ENCODE assay signal across 1 cellular context in the genomic region with DNA sequence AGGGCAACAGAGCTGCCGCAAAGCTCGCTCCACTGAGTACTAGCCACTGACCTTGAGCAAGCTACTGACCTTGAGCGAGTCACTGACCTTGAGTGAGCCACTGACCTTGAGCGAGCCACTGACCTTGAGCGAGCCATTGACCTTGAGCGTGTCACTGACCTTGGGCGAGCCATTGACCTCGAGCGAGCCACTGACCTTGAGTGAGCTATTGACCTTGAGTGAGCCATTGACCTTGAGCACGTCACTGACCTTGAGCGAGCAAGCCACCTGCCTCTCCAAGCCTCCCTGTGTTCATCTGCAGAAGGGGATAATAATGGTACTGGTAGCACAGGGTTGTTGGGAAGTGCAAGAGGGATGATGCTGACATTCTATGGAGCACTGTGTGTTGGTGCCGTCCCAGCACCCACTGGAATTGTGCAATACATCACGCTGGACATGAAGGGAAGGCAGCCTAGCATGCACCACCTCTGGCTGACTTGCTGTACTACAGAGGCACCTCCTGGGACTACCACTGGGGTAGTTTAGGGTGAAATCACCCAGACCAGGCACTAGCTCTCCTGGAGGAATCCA.
A peak's percentile ranks its signal among the peaks of the same experiment; 100 is the strongest.
TF ChIP-seq lines count a peak whose summit lies in the region.

No MANE protein-coding gene starts in this region.

TF ChIP-seq in HepG2, 621 proteins besides CTCF, POLR2A, EP300 and RAD21 (continued from another document and continues in another):
- TF ChIP-seq, protein P1, sequence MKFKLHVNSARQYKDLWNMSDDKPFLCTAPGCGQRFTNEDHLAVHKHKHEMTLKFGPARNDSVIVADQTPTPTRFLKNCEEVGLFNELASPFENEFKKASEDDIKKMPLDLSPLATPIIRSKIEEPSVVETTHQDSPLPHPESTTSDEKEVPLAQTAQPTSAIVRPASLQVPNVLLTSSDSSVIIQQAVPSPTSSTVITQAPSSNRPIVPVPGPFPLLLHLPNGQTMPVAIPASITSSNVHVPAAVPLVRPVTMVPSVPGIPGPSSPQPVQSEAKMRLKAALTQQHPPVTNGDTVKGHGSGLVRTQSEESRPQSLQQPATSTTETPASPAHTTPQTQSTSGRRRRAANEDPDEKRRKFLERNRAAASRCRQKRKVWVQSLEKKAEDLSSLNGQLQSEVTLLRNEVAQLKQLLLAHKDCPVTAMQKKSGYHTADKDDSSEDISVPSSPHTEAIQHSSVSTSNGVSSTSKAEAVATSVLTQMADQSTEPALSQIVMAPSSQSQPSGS (CRISPR knock-in tag; IDR thresholded peaks at IDR 0.05), result no peak
- TF ChIP-seq ZNF333 (CRISPR knock-in tag; IDR thresholded peaks at IDR 0.05; ENCODE audit: borderline replicate concordance), result no peak
- no peak for TF ChIP-seq U2AF1 (optimal IDR thresholded peaks at IDR 0.05; ENCODE audit: low read depth, low read length)
- TF ChIP-seq HNF4A (CRISPR knock-in tag; IDR thresholded peaks at IDR 0.05), result peak; percentile 45
- TF ChIP-seq ZFY (CRISPR knock-in tag; IDR thresholded peaks at IDR 0.05), result no peak
- TF ChIP-seq, protein P2, sequence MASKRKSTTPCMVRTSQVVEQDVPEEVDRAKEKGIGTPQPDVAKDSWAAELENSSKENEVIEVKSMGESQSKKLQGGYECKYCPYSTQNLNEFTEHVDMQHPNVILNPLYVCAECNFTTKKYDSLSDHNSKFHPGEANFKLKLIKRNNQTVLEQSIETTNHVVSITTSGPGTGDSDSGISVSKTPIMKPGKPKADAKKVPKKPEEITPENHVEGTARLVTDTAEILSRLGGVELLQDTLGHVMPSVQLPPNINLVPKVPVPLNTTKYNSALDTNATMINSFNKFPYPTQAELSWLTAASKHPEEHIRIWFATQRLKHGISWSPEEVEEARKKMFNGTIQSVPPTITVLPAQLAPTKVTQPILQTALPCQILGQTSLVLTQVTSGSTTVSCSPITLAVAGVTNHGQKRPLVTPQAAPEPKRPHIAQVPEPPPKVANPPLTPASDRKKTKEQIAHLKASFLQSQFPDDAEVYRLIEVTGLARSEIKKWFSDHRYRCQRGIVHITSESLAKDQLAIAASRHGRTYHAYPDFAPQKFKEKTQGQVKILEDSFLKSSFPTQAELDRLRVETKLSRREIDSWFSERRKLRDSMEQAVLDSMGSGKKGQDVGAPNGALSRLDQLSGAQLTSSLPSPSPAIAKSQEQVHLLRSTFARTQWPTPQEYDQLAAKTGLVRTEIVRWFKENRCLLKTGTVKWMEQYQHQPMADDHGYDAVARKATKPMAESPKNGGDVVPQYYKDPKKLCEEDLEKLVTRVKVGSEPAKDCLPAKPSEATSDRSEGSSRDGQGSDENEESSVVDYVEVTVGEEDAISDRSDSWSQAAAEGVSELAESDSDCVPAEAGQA (IDR thresholded peaks at IDR 0.05; ENCODE audit: low read depth), result no peak
- TF ChIP-seq, protein P2 (CRISPR knock-in tag; IDR thresholded peaks at IDR 0.05; ENCODE audit: borderline replicate concordance), result no peak
- TF ChIP-seq, protein P3, sequence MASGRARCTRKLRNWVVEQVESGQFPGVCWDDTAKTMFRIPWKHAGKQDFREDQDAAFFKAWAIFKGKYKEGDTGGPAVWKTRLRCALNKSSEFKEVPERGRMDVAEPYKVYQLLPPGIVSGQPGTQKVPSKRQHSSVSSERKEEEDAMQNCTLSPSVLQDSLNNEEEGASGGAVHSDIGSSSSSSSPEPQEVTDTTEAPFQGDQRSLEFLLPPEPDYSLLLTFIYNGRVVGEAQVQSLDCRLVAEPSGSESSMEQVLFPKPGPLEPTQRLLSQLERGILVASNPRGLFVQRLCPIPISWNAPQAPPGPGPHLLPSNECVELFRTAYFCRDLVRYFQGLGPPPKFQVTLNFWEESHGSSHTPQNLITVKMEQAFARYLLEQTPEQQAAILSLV (CRISPR knock-in tag; IDR thresholded peaks at IDR 0.05; ENCODE audit: borderline replicate concordance), result no peak
- TF ChIP-seq ZBTB20 (CRISPR knock-in tag; IDR thresholded peaks at IDR 0.05; ENCODE audit: borderline replicate concordance, low read depth), result no peak
- TF ChIP-seq, protein P4, sequence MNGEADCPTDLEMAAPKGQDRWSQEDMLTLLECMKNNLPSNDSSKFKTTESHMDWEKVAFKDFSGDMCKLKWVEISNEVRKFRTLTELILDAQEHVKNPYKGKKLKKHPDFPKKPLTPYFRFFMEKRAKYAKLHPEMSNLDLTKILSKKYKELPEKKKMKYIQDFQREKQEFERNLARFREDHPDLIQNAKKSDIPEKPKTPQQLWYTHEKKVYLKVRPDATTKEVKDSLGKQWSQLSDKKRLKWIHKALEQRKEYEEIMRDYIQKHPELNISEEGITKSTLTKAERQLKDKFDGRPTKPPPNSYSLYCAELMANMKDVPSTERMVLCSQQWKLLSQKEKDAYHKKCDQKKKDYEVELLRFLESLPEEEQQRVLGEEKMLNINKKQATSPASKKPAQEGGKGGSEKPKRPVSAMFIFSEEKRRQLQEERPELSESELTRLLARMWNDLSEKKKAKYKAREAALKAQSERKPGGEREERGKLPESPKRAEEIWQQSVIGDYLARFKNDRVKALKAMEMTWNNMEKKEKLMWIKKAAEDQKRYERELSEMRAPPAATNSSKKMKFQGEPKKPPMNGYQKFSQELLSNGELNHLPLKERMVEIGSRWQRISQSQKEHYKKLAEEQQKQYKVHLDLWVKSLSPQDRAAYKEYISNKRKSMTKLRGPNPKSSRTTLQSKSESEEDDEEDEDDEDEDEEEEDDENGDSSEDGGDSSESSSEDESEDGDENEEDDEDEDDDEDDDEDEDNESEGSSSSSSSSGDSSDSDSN (CRISPR knock-in tag; IDR thresholded peaks at IDR 0.05), result peak; percentile 15; the same call in 1 of the 2 replicates
- TF ChIP-seq ZNF629 (CRISPR knock-in tag; conservative IDR thresholded peaks at IDR 0.05), result peak; percentile 71; the same call in 1 of the 2 replicates
- no peak for TF ChIP-seq THAP11 (CRISPR knock-in tag; IDR thresholded peaks at IDR 0.05)
- TF ChIP-seq ZEB1 (IDR thresholded peaks at IDR 0.05; ENCODE audit: insufficient replicate concordance, low read depth), result no peak
- peak; percentile 75; the same call in 1 of the 2 replicates for TF ChIP-seq KDM1A (CRISPR knock-in tag; IDR thresholded peaks at IDR 0.05)
- TF ChIP-seq ZNF383 (CRISPR knock-in tag; IDR thresholded peaks at IDR 0.05; ENCODE audit: borderline replicate concordance), result no peak
- TF ChIP-seq ATF7 (IDR thresholded peaks at IDR 0.05), result no peak
- TF ChIP-seq ATF7 (CRISPR knock-in tag; IDR thresholded peaks at IDR 0.05), result no peak
- TF ChIP-seq MYC (CRISPR knock-in tag; IDR thresholded peaks at IDR 0.05; ENCODE audit: borderline replicate concordance), result no peak; the same call in 1 of the 2 replicates
- no peak for TF ChIP-seq SMAD9 (CRISPR knock-in tag; IDR thresholded peaks at IDR 0.05)
- TF ChIP-seq ETV6 (CRISPR knock-in tag; conservative IDR thresholded peaks at IDR 0.05), result 0 out of 2 replicates have a peak, but pooled peaks have one; percentile 38
- TF ChIP-seq ATRX (CRISPR knock-in tag; IDR thresholded peaks at IDR 0.05; ENCODE audit: borderline replicate concordance), result no peak
- TF ChIP-seq ZKSCAN8 (CRISPR knock-in tag; IDR thresholded peaks at IDR 0.05; ENCODE audit: borderline replicate concordance), result no peak
- TF ChIP-seq GZF1 (CRISPR knock-in tag; IDR thresholded peaks at IDR 0.05), result no peak
- TF ChIP-seq ZNF737 (CRISPR knock-in tag; IDR thresholded peaks at IDR 0.05; ENCODE audit: borderline replicate concordance), result peak; percentile 91; the same call in 1 of the 2 replicates
- TF ChIP-seq, protein P5, sequence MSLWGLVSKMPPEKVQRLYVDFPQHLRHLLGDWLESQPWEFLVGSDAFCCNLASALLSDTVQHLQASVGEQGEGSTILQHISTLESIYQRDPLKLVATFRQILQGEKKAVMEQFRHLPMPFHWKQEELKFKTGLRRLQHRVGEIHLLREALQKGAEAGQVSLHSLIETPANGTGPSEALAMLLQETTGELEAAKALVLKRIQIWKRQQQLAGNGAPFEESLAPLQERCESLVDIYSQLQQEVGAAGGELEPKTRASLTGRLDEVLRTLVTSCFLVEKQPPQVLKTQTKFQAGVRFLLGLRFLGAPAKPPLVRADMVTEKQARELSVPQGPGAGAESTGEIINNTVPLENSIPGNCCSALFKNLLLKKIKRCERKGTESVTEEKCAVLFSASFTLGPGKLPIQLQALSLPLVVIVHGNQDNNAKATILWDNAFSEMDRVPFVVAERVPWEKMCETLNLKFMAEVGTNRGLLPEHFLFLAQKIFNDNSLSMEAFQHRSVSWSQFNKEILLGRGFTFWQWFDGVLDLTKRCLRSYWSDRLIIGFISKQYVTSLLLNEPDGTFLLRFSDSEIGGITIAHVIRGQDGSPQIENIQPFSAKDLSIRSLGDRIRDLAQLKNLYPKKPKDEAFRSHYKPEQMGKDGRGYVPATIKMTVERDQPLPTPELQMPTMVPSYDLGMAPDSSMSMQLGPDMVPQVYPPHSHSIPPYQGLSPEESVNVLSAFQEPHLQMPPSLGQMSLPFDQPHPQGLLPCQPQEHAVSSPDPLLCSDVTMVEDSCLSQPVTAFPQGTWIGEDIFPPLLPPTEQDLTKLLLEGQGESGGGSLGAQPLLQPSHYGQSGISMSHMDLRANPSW (CRISPR knock-in tag; IDR thresholded peaks at IDR 0.05; ENCODE audit: borderline replicate concordance), result no peak
- TF ChIP-seq ZBTB7B (CRISPR knock-in tag; IDR thresholded peaks at IDR 0.05), result no peak
- TF ChIP-seq CHD4 (IDR thresholded peaks at IDR 0.05; ENCODE audit: borderline replicate concordance, low read length), result no peak
- no peak for TF ChIP-seq HNRNPH1 (optimal IDR thresholded peaks at IDR 0.05; ENCODE audit: low read depth, low read length)
- peak; percentile 100 for TF ChIP-seq ESRRA (CRISPR knock-in tag; IDR thresholded peaks at IDR 0.05; ENCODE audit: low read depth)
- TF ChIP-seq PAF1 (CRISPR knock-in tag; IDR thresholded peaks at IDR 0.05), result no peak
- no peak for TF ChIP-seq HNF4G (IDR thresholded peaks at IDR 0.05; ENCODE audit: borderline replicate concordance, low read depth, low read length)
- no peak for TF ChIP-seq HNF4G (CRISPR knock-in tag; IDR thresholded peaks at IDR 0.05; ENCODE audit: borderline replicate concordance, low read depth)
- TF ChIP-seq, protein P6, sequence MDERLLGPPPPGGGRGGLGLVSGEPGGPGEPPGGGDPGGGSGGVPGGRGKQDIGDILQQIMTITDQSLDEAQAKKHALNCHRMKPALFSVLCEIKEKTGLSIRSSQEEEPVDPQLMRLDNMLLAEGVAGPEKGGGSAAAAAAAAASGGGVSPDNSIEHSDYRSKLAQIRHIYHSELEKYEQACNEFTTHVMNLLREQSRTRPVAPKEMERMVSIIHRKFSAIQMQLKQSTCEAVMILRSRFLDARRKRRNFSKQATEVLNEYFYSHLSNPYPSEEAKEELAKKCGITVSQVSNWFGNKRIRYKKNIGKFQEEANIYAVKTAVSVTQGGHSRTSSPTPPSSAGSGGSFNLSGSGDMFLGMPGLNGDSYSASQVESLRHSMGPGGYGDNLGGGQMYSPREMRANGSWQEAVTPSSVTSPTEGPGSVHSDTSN (CRISPR knock-in tag; IDR thresholded peaks at IDR 0.05), result no peak
- TF ChIP-seq MED1 (CRISPR knock-in tag; IDR thresholded peaks at IDR 0.05), result no peak
- TF ChIP-seq ZNF703 (CRISPR knock-in tag; IDR thresholded peaks at IDR 0.05; ENCODE audit: borderline replicate concordance), result no peak
- no peak for TF ChIP-seq HMG20B (CRISPR knock-in tag; conservative IDR thresholded peaks at IDR 0.05)
- TF ChIP-seq NFE2L2 (IDR thresholded peaks at IDR 0.05; ENCODE audit: low read length), result no peak
- no peak for TF ChIP-seq TSC22D2 (CRISPR knock-in tag; IDR thresholded peaks at IDR 0.05; ENCODE audit: borderline replicate concordance)
- TF ChIP-seq ZNF510 (CRISPR knock-in tag; IDR thresholded peaks at IDR 0.05; ENCODE audit: low read depth), result no peak
- TF ChIP-seq, protein P7, sequence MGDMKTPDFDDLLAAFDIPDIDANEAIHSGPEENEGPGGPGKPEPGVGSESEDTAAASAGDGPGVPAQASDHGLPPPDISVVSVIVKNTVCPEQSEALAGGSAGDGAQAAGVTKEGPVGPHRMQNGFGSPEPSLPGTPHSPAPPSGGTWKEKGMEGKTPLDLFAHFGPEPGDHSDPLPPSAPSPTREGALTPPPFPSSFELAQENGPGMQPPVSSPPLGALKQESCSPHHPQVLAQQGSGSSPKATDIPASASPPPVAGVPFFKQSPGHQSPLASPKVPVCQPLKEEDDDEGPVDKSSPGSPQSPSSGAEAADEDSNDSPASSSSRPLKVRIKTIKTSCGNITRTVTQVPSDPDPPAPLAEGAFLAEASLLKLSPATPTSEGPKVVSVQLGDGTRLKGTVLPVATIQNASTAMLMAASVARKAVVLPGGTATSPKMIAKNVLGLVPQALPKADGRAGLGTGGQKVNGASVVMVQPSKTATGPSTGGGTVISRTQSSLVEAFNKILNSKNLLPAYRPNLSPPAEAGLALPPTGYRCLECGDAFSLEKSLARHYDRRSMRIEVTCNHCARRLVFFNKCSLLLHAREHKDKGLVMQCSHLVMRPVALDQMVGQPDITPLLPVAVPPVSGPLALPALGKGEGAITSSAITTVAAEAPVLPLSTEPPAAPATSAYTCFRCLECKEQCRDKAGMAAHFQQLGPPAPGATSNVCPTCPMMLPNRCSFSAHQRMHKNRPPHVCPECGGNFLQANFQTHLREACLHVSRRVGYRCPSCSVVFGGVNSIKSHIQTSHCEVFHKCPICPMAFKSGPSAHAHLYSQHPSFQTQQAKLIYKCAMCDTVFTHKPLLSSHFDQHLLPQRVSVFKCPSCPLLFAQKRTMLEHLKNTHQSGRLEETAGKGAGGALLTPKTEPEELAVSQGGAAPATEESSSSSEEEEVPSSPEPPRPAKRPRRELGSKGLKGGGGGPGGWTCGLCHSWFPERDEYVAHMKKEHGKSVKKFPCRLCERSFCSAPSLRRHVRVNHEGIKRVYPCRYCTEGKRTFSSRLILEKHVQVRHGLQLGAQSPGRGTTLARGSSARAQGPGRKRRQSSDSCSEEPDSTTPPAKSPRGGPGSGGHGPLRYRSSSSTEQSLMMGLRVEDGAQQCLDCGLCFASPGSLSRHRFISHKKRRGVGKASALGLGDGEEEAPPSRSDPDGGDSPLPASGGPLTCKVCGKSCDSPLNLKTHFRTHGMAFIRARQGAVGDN (CRISPR knock-in tag; IDR thresholded peaks at IDR 0.05), result peak; percentile 38
- no peak for TF ChIP-seq SIN3B (IDR thresholded peaks at IDR 0.05; ENCODE audit: low read length)
- TF ChIP-seq PITX1 (CRISPR knock-in tag; IDR thresholded peaks at IDR 0.05), result peak; percentile 68; the same call in 1 of the 2 replicates
- TF ChIP-seq ZNF121 (CRISPR knock-in tag; IDR thresholded peaks at IDR 0.05), result no peak
